8 cellular contexts compared by ENCODE assay signal in genomic region chr14:49767473-49768300, GRCh38. TPM values are rescaled to one million over a fixed set of nuclear protein-coding genes. Genes with fewer than 3 reads are reported as not detected.
DNase-seq lines count a peak whose midpoint lies in the region; ATAC-seq and TF ChIP-seq lines count a peak whose summit lies in the region.

KLHDC2 (plus strand) TSS chr14:49768153; CDS start chr14:49768469, 316 bp downstream.

- peak; percentile 85 for TF ChIP-seq CTCF in RWPE1 (conservative IDR thresholded peaks at IDR 0.05; ENCODE audit: low read depth)
- TF ChIP-seq CTCF in nephron (IDR thresholded peaks at IDR 0.05; ENCODE audit: unreplicated experiment in 3 of 3) = peak in 2 of 3 experiments; percentile 27 to 37

- CTCF ChIA-PET in RWPE1 (lab: Yijun Ruan, JAX) = interaction anchor here (0.6 to 1.0 kb wide), 6 partner anchors 27 to 134 kb away, joined by 3 to 7 read pairs (median 3); partner anchors contain the start of gene NEMF

- peak within 1 kb of the TSS; percentile 97 for H3K27ac ChIP-seq in RWPE1

- peak within 1 kb of the TSS; percentile 98 for H3K27ac Mint-ChIP-seq in activated T-helper 17 cell treated with anti-CD3 and anti-CD28 coated beads, Interleukin-2, amount 50 U/mL, for 72 hours
- H3K27ac Mint-ChIP-seq in nephron = peak within 1 kb of the TSS; percentile 97 to 100 (median 100)

- peak; percentile 85 for ATAC-seq in activated T-helper 17 cell treated with anti-CD3 and anti-CD28 coated beads, Interleukin-2, amount 50 U/mL, for 72 hours (replicated peaks)
- peak; percentile 89 for ATAC-seq in stimulated activated naive CD8-positive, alpha-beta T cell treated with anti-CD3 and anti-CD28 coated beads, Interleukin-15, Interleukin-2, amounts not matched to agents 100 U/mL and 50 U/mL, for 24 hours

- peaks cover 9% of the 10 kb centered on the region for H3K36me3 Mint-ChIP-seq in activated T-helper 17 cell treated with anti-CD3 and anti-CD28 coated beads, Interleukin-2, amount 50 U/mL, for 72 hours (ENCODE audit: low read depth)
- peaks cover 11% of the 10 kb centered on the region for H3K36me3 Mint-ChIP-seq in nephron (ENCODE audit: low read depth)

- DNase-seq in ELR (ENCODE audit: low read depth) = peak; percentile 90
- DNase-seq in GOT3 (lab: John Stamatoyannopoulos, UW) = peak; percentile 20
- DNase-seq in LHCN-M2 (ENCODE audit: low read depth) = peak; percentile 82
- DNase-seq in RWPE1 (ENCODE audit: low spot score) = peak; percentile 73
- peak; percentile 75 for DNase-seq in fibroblast of peridontal ligament (ENCODE audit: extremely low read depth)
- DNase-seq in stimulated activated naive CD8-positive, alpha-beta T cell treated with anti-CD3 and anti-CD28 coated beads, Interleukin-15, Interleukin-2, amounts not matched to agents 100 U/mL and 50 U/mL, for 24 hours = peak; percentile 92

- H3K4me3 Mint-ChIP-seq in activated T-helper 17 cell treated with anti-CD3 and anti-CD28 coated beads, Interleukin-2, amount 50 U/mL, for 72 hours = peak within 1 kb of the TSS; percentile 91
- peak within 1 kb of the TSS; percentile 96 to 99 (median 99) for H3K4me3 Mint-ChIP-seq in nephron

- H3K9me3 Mint-ChIP-seq in activated T-helper 17 cell treated with anti-CD3 and anti-CD28 coated beads, Interleukin-2, amount 50 U/mL, for 72 hours = no peaks in the 10 kb centered on the region
- H3K9me3 Mint-ChIP-seq in nephron = no peaks in the 10 kb centered on the region

- H3K27me3 Mint-ChIP-seq in activated T-helper 17 cell treated with anti-CD3 and anti-CD28 coated beads, Interleukin-2, amount 50 U/mL, for 72 hours = no peaks in the 10 kb centered on the region
- H3K27me3 Mint-ChIP-seq in nephron (ENCODE audit: low read depth) = no peaks in the 10 kb centered on the region

- POLR2A ChIA-PET in RWPE1 (lab: Yijun Ruan, JAX; ENCODE audit: low non-redundant PET) = interaction anchor here (0.6 to 1.4 kb wide), 5 partner anchors 8 to 148 kb away, joined by 3 to 12 read pairs (median 4); partner anchors contain the start of genes POLE2 and RPL36AL

- H3K4me1 Mint-ChIP-seq in activated T-helper 17 cell treated with anti-CD3 and anti-CD28 coated beads, Interleukin-2, amount 50 U/mL, for 72 hours = peaks cover 4% of the 10 kb centered on the region
- H3K4me1 Mint-ChIP-seq in nephron = peaks cover 33% of the 10 kb centered on the region

RNA-seq across cellular contexts. Expression of gene KLHDC2, which starts in this region (rescaled TPM):
- 37.7 and 48.0 TPM in 2 replicates for total RNA-seq in LHCN-M2 (2014; rRNA removed)
- polyA plus RNA-seq in LHCN-M2 (2012) = 33.6 TPM
- 10 to 100 TPM; 14.4 to 22.5 TPM for total RNA-seq in activated T-helper 17 cell treated with anti-CD3 and anti-CD28 coated beads, Interleukin-2, amount 50 U/mL, for 72 hours

Comparison
In these comparisons a context has a peak if more than half of its experiments do, and no peak if none do; other contexts are left out.
1. Peak in every context shown above with its lines: DNase-seq, ATAC-seq and H3K27ac ChIP-seq.
2. DNase-seq: peak in every context shown above with its lines; median percentile 92 in stimulated activated naive CD8-positive, alpha-beta T cell treated with anti-CD3 and anti-CD28 coated beads, Interleukin-15, Interleukin-2, amounts not matched to agents 100 U/mL and 50 U/mL, for 24 hours; 90 in ELR; 82 in LHCN-M2; 75 in fibroblast of peridontal ligament; 73 in RWPE1; 20 in GOT3.